ENCODE assay signal across 8 cellular contexts in genomic region chr5:98770158-98770910, GRCh38. TPM values are rescaled to one million over a fixed set of nuclear protein-coding genes. Genes with fewer than 3 reads are reported as not detected.
A peak's percentile ranks its signal among the peaks of the same experiment; 100 is the strongest.
DNase-seq lines count a peak whose midpoint lies in the region; ATAC-seq and TF ChIP-seq lines count a peak whose summit lies in the region.

No MANE protein-coding gene starts in this region.

- peak overlapping the region; percentile 94 for H3K4me3 Mint-ChIP-seq in WTC11
- H3K4me3 Mint-ChIP-seq in endodermal cell: peak overlapping the region; percentile 97

- no peaks in the 10 kb centered on the region for H3K36me3 ChIP-seq in GM06990 (ENCODE audit: control insufficient read depth, insufficient read depth, low read length)
- H3K36me3 ChIP-seq in endodermal cell (ENCODE audit: control insufficient read depth, insufficient read depth, low read length): peaks cover 5% of the 10 kb centered on the region
- H3K36me3 ChIP-seq in thymus (ENCODE audit: control insufficient read depth, insufficient read depth): no peaks in the 10 kb centered on the region

- TF ChIP-seq CTCF in GM06990 (IDR thresholded peaks at IDR 0.05; ENCODE audit: insufficient read depth, low read length, poor library complexity, severe bottlenecking) (no peak), WTC11 (IDR thresholded peaks at IDR 0.05) (no peak), endodermal cell (conservative IDR thresholded peaks at IDR 0.05) (no peak)

- CTCF ChIA-PET in WTC11 (lab: Charles Lee): interaction anchor here (1.0 to 4.5 kb wide), 13 partner anchors 7 to 393 kb away, joined by 3 to 57 read pairs (median 5); no protein-coding TSS in a partner anchor

- peak; percentile 46 for DNase-seq in GM06990 (ENCODE audit: extremely low read depth, insufficient read length)
- peak; percentile 34 for DNase-seq in NAMALWA (ENCODE audit: low spot score)
- DNase-seq in WTC11 (ENCODE audit: low spot score): no peak
- DNase-seq in endodermal cell: peak; percentile 77
- DNase-seq in mucosa of gallbladder (ENCODE audit: low spot score): peak; percentile 39
- DNase-seq in NK-92 (lab: John Stamatoyannopoulos, UW; ENCODE audit: unreplicated experiment): no peak

- ATAC-seq in WTC11 (no peak), GM18868 (IDR thresholded peaks at IDR 0.05; ENCODE audit: unreplicated experiment) (no peak)

- H3K27me3 Mint-ChIP-seq in WTC11 (ENCODE audit: low read depth): peaks cover 9% of the 10 kb centered on the region
- no peaks in the 10 kb centered on the region for H3K27me3 Mint-ChIP-seq in endodermal cell (ENCODE audit: insufficient read depth)

- H3K9me3 Mint-ChIP-seq in WTC11: no peaks in the 10 kb centered on the region
- no peaks in the 10 kb centered on the region for H3K9me3 Mint-ChIP-seq in endodermal cell

- peak overlapping the region; percentile 84 for H3K9ac ChIP-seq in endodermal cell (ENCODE audit: extremely low read depth, low read length, poor library complexity, severe bottlenecking)

- H3K27ac Mint-ChIP-seq in WTC11 (peak overlapping the region; percentile 72), endodermal cell (peak overlapping the region; percentile 78)

- H3K36me3 Mint-ChIP-seq in WTC11 (peaks cover 10% of the 10 kb centered on the region), endodermal cell (ENCODE audit: low read depth) (peaks cover 14% of the 10 kb centered on the region)

- POLR2A ChIA-PET in WTC11 (lab: Charles Lee): interaction anchor here (0.6 to 1.3 kb wide), 3 partner anchors 16 to 347 kb away, joined by 3 read pairs; no protein-coding TSS in a partner anchor

- 0% methylated on average over 18 to 42 of the region's 42 CpGs for WGBS in endodermal cell (ENCODE audit: insufficient coverage in 1 of 2, insufficient read length in 1 of 2), 2 experiments
- under 1% methylated on average over 42 of the region's 42 CpGs for WGBS in thymus

- H3K9me3 ChIP-seq in endodermal cell (ENCODE audit: control insufficient read depth, low read length) (no peaks in the 10 kb centered on the region), thymus (ENCODE audit: control insufficient read depth) (peaks cover 1% of the 10 kb centered on the region)

- peak overlapping the region; percentile 50 for H3K27ac ChIP-seq in endodermal cell (ENCODE audit: low read depth, low read length)
- peak overlapping the region; percentile 60 for H3K27ac ChIP-seq in thymus (ENCODE audit: low read depth)

- H3K4me1 Mint-ChIP-seq in WTC11: peaks cover 46% of the 10 kb centered on the region
- peaks cover 31% of the 10 kb centered on the region for H3K4me1 Mint-ChIP-seq in endodermal cell

- H3K4me1 ChIP-seq in endodermal cell (ENCODE audit: control insufficient read depth, insufficient read depth, low read length): peaks cover 3% of the 10 kb centered on the region
- peaks cover 31% of the 10 kb centered on the region for H3K4me1 ChIP-seq in thymus (ENCODE audit: control insufficient read depth, insufficient read depth, low read length)

- H3K4me3 ChIP-seq in GM06990 (replicated peaks; ENCODE audit: low read depth, low read length): peak overlapping the region; percentile 65
- peak overlapping the region; percentile 98 for H3K4me3 ChIP-seq in endodermal cell (ENCODE audit: low read length)
- H3K4me3 ChIP-seq in thymus (ENCODE audit: low read length): peak overlapping the region; percentile 47

- H3K27me3 ChIP-seq in GM06990 (replicated peaks; ENCODE audit: control insufficient read depth, insufficient read depth, low read length) (no peaks in the 10 kb centered on the region; the same call in 1 of the 2 replicates), endodermal cell (ENCODE audit: control insufficient read depth, insufficient read depth, low read length, poor library complexity, severe bottlenecking) (no peaks in the 10 kb centered on the region), thymus (ENCODE audit: control insufficient read depth, insufficient read depth) (peaks cover 77% of the 10 kb centered on the region)

TF ChIP-seq in WTC11, 78 proteins besides CTCF, POLR2A, EP300 and RAD21:
- TF ChIP-seq, protein P1, sequence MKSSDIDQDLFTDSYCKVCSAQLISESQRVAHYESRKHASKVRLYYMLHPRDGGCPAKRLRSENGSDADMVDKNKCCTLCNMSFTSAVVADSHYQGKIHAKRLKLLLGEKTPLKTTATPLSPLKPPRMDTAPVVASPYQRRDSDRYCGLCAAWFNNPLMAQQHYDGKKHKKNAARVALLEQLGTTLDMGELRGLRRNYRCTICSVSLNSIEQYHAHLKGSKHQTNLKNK (CRISPR knock-in tag; IDR thresholded peaks at IDR 0.05): no peak
- TF ChIP-seq GABPB1 (CRISPR knock-in tag; IDR thresholded peaks at IDR 0.05) (peak; percentile 93), RELA (CRISPR knock-in tag; IDR thresholded peaks at IDR 0.05; ENCODE audit: borderline replicate concordance) (no peak), NR2C2 (CRISPR knock-in tag; IDR thresholded peaks at IDR 0.05) (no peak), SMAD3 (CRISPR knock-in tag; IDR thresholded peaks at IDR 0.05; ENCODE audit: borderline replicate concordance) (no peak)
- TF ChIP-seq, protein P2, sequence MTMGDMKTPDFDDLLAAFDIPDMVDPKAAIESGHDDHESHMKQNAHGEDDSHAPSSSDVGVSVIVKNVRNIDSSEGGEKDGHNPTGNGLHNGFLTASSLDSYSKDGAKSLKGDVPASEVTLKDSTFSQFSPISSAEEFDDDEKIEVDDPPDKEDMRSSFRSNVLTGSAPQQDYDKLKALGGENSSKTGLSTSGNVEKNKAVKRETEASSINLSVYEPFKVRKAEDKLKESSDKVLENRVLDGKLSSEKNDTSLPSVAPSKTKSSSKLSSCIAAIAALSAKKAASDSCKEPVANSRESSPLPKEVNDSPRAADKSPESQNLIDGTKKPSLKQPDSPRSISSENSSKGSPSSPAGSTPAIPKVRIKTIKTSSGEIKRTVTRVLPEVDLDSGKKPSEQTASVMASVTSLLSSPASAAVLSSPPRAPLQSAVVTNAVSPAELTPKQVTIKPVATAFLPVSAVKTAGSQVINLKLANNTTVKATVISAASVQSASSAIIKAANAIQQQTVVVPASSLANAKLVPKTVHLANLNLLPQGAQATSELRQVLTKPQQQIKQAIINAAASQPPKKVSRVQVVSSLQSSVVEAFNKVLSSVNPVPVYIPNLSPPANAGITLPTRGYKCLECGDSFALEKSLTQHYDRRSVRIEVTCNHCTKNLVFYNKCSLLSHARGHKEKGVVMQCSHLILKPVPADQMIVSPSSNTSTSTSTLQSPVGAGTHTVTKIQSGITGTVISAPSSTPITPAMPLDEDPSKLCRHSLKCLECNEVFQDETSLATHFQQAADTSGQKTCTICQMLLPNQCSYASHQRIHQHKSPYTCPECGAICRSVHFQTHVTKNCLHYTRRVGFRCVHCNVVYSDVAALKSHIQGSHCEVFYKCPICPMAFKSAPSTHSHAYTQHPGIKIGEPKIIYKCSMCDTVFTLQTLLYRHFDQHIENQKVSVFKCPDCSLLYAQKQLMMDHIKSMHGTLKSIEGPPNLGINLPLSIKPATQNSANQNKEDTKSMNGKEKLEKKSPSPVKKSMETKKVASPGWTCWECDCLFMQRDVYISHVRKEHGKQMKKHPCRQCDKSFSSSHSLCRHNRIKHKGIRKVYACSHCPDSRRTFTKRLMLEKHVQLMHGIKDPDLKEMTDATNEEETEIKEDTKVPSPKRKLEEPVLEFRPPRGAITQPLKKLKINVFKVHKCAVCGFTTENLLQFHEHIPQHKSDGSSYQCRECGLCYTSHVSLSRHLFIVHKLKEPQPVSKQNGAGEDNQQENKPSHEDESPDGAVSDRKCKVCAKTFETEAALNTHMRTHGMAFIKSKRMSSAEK (CRISPR knock-in tag; IDR thresholded peaks at IDR 0.05; ENCODE audit: borderline replicate concordance): no peak

RNA-seq across cellular contexts. Expression of gene RGMB, which starts 3.1 kb away (rescaled TPM):
- 33.0 to 40.7 TPM (median 40.0 TPM) in 3 replicates for total RNA-seq in WTC11 (2021)
- total RNA-seq in endodermal cell: 10 to 100 TPM; 60.2 to 71.6 TPM
- 105 TPM for polyA plus RNA-seq in endodermal cell (2013, experiment 1 of 2)
- polyA plus RNA-seq in endodermal cell (2013, experiment 2 of 2): 81.8 TPM
- total RNA-seq in mucosa of gallbladder: 15.0 TPM
- 4.1 TPM for polyA plus RNA-seq in thymus

Comparison
In these comparisons a context has a peak if more than half of its experiments do, and no peak if none do; other contexts are left out.
1. DNase-seq: peak in GM06990 (single experiment), NAMALWA (single experiment), endodermal cell (single experiment) and mucosa of gallbladder (single experiment); none in WTC11 (single experiment) and NK-92 (single experiment).
2. H3K4me3 ChIP-seq: peak in every context shown above with its lines; median percentile 98 in endodermal cell; 65 in GM06990; 47 in thymus.